Comparison of ENCODE assay signal across 7 cellular contexts in genomic region chr14:39266871-39267591, GRCh38. TPM values are rescaled to one million over a fixed set of nuclear protein-coding genes. Genes with fewer than 3 reads are reported as not detected.
A peak's percentile ranks its signal among the peaks of the same experiment; 100 is the strongest.
DNase-seq lines count a peak whose midpoint lies in the region; ATAC-seq, FAIRE-seq and TF ChIP-seq lines count a peak whose summit lies in the region.

No MANE protein-coding gene starts in this region.

- no peaks in the 10 kb centered on the region for H3K9me3 Mint-ChIP-seq in astrocyte (ENCODE audit: unreplicated experiment)

- H3K27ac Mint-ChIP-seq in astrocyte (ENCODE audit: unreplicated experiment), result peak overlapping the region; percentile 96

- H3K36me3 ChIP-seq in astrocyte (ENCODE audit: insufficient read depth, low read length), result no peaks in the 10 kb centered on the region

- H3K27me3 Mint-ChIP-seq in astrocyte (ENCODE audit: low read depth, unreplicated experiment), result no peaks in the 10 kb centered on the region

- peaks cover 7% of the 10 kb centered on the region for H3K4me1 ChIP-seq in astrocyte (ENCODE audit: insufficient read depth, low read length)

- H2AFZ ChIP-seq in astrocyte (ENCODE audit: low read depth, low read length), result peak overlapping the region; percentile 94

- H3K27ac ChIP-seq in astrocyte (ENCODE audit: low read depth, low read length), result peak overlapping the region; percentile 96

- no peak for FAIRE-seq in astrocyte (lab: Jason Lieb, UNC)

- H3K36me3 Mint-ChIP-seq in astrocyte (ENCODE audit: low read depth, unreplicated experiment), result no peaks in the 10 kb centered on the region

- peak overlapping the region; percentile 83 for H3K4me3 ChIP-seq in astrocyte (ENCODE audit: insufficient read depth, low read depth, low read length)
- peak overlapping the region; percentile 87 for H3K4me3 ChIP-seq in retinal pigment epithelial cell (ENCODE audit: low read length)

- peaks cover 51% of the 10 kb centered on the region for H3K79me2 ChIP-seq in astrocyte (ENCODE audit: insufficient read depth, low read length)

- H3K27me3 ChIP-seq in astrocyte (ENCODE audit: insufficient read depth, low read length), result no peaks in the 10 kb centered on the region

- ATAC-seq in GM18499 (IDR thresholded peaks at IDR 0.05; ENCODE audit: insufficient read depth, unreplicated experiment), result peak; percentile 56
- peak; percentile 88 for ATAC-seq in HG02798 (IDR thresholded peaks at IDR 0.05; ENCODE audit: poor library complexity, unreplicated experiment)

- H3K4me2 ChIP-seq in astrocyte (ENCODE audit: low read length), result peak overlapping the region; percentile 95

- TF ChIP-seq CTCF in astrocyte (IDR thresholded peaks at IDR 0.05; ENCODE audit: insufficient read depth, low read depth, low read length) (no peak), retinal pigment epithelial cell (conservative IDR thresholded peaks at IDR 0.05; ENCODE audit: low read depth, low read length) (no peak)

- peaks cover 8% of the 10 kb centered on the region for H3K4me1 Mint-ChIP-seq in astrocyte (ENCODE audit: low read depth, unreplicated experiment)

- DNase-seq in NCI-H146 treated with DMSO at 0.1 percent for 48 hours (lab: John Stamatoyannopoulos, UW; ENCODE audit: unreplicated experiment) (peak; percentile 75), T-helper 22 cell (ENCODE audit: low read depth) (peak; percentile 52), astrocyte (ENCODE audit: low read depth) (peak; percentile 76), hippocampal formation (lab: John Stamatoyannopoulos, UW) (peak; percentile 45 to 89), retinal pigment epithelial cell (ENCODE audit: low read depth) (peak; percentile 37)

- peak overlapping the region; percentile 98 for H3K4me3 Mint-ChIP-seq in astrocyte (ENCODE audit: unreplicated experiment)

- H4K20me1 ChIP-seq in astrocyte (ENCODE audit: insufficient read depth, low read length), result peaks cover 29% of the 10 kb centered on the region

- no peaks in the 10 kb centered on the region for H3K9me3 ChIP-seq in astrocyte (ENCODE audit: insufficient read depth, low read depth, low read length)

- H3K9ac ChIP-seq in astrocyte (ENCODE audit: low read length), result peak overlapping the region; percentile 95

RNA-seq across cellular contexts. Expression of gene MIA2, which starts 33.3 kb away (rescaled TPM):
- 18.2 and 20.7 TPM in 2 replicates for total RNA-seq in astrocyte

Comparison
In these comparisons a context has a peak if more than half of its experiments do, and no peak if none do; other contexts are left out.
1. Peak in every context shown above with its lines: DNase-seq, ATAC-seq, H3K4me3 ChIP-seq and H3K27ac ChIP-seq.